In genomic region chr17:8277317-8277716, GRCh38 we compare ENCODE assay signal across 1 cellular context.
TF ChIP-seq lines count a peak whose summit lies in the region.

No MANE protein-coding gene starts in this region.

TF ChIP-seq in GM12878, 131 proteins besides CTCF, POLR2A, EP300 and RAD21:
- TF ChIP-seq NRF1 (conservative IDR thresholded peaks at IDR 0.05; ENCODE audit: low read depth, low read length) (no peak), IRF3 (IDR thresholded peaks at IDR 0.05) (no peak), TCF7 (IDR thresholded peaks at IDR 0.05; ENCODE audit: borderline replicate concordance) (no peak), MLLT1 (IDR thresholded peaks at IDR 0.05) (no peak), RCOR1 (conservative IDR thresholded peaks at IDR 0.05; ENCODE audit: low read depth, low read length) (no peak), BACH1 (IDR thresholded peaks at IDR 0.05; ENCODE audit: borderline replicate concordance) (no peak)
